In genomic region chr4:155403886-155404285, GRCh38 we compare ENCODE assay signal across 8 cellular contexts. TPM values are rescaled to one million over a fixed set of nuclear protein-coding genes. Genes with fewer than 3 reads are reported as not detected.
A peak's percentile ranks its signal among the peaks of the same experiment; 100 is the strongest.
DNase-seq lines count a peak whose midpoint lies in the region; ATAC-seq and TF ChIP-seq lines count a peak whose summit lies in the region.

No MANE protein-coding gene starts in this region.

- H3K36me3 ChIP-seq in liver (ENCODE audit: control insufficient read depth in 4 of 4, insufficient read depth in 3 of 4, low read depth in 1 of 4, low read length in 3 of 4): no peaks in the 10 kb centered on the region

- H3K27ac Mint-ChIP-seq in Calu3 (ENCODE audit: unreplicated experiment): no peak overlapping the region

- H3K4me1 ChIP-seq in liver (ENCODE audit: control insufficient read depth in 4 of 4, insufficient read depth in 4 of 4, low read length in 3 of 4): no peaks in the 10 kb centered on the region

- BruUV-seq in Calu3 (replicated peaks; lab: Mats Ljungman, UMichigan): no TSS peak

- intact Hi-C loops in Calu3 (cut with micrococcal nuclease; ENCODE audit: unreplicated experiment) (loop anchor here (1.0 to 2.0 kb wide), 2 partner anchors 383 to 549 kb away; partner anchors contain the start of gene CTSO), left colon (cut with DNase I, micrococcal nuclease) (loop anchor here in 1 of 2 donors (10.0 kb wide), 1 partner anchor 551 kb away; the partner anchor contains the start of gene CTSO)

- no peak overlapping the region for H3K27ac ChIP-seq in liver (ENCODE audit: low read depth in 1 of 2, low read length in 2 of 2)

- no peak overlapping the region for H3K9ac ChIP-seq in liver (ENCODE audit: low read depth in 1 of 2, low read length in 2 of 2)

- DNase-seq in Calu3: no peak
- peak; percentile 43 for DNase-seq in M059J (ENCODE audit: low read depth)
- DNase-seq in astrocyte of the cerebellum (ENCODE audit: low read depth): peak; percentile 27
- no peak for DNase-seq in OCI-M2 (lab: John Stamatoyannopoulos, UW; ENCODE audit: unreplicated experiment)
- no peak for DNase-seq in activated CD4-positive, alpha-beta T cell treated with anti-CD3 and anti-CD28 coated beads, Interleukin-2, amount 50 U/mL, for 1 hour
- DNase-seq in left colon: no peak

- H3K27me3 Mint-ChIP-seq in Calu3 (ENCODE audit: unreplicated experiment): no peaks in the 10 kb centered on the region

- H3K4me3 ChIP-seq in astrocyte of the cerebellum (ENCODE audit: low read depth, low read length): no peak overlapping the region
- no peak overlapping the region for H3K4me3 ChIP-seq in liver (ENCODE audit: low read depth in 1 of 3, low read length in 3 of 3)

- 15% methylated on average over 4 of the region's 4 CpGs for WGBS in liver

- H3K9me3 Mint-ChIP-seq in Calu3 (ENCODE audit: low read depth, unreplicated experiment): no peaks in the 10 kb centered on the region

- H3K27me3 ChIP-seq in liver (ENCODE audit: control insufficient read depth in 4 of 4, insufficient read depth in 4 of 4, low read length in 3 of 4): no peaks in the 10 kb centered on the region

- CTCF ChIA-PET in Calu3 (lab: Charles Lee): interaction anchor here (0.9 to 1.0 kb wide), 2 partner anchors 384 to 549 kb away, joined by 3 read pairs; partner anchors contain the start of gene CTSO

- H3K4me3 Mint-ChIP-seq in Calu3 (ENCODE audit: low read depth, unreplicated experiment): no peak overlapping the region

- peak; percentile 66 to 68 for TF ChIP-seq RAD21 in liver (IDR thresholded peaks at IDR 0.05)

- TF ChIP-seq CTCF in Calu3 (IDR thresholded peaks at IDR 0.05; ENCODE audit: unreplicated experiment) (peak; percentile 28), astrocyte of the cerebellum (IDR thresholded peaks at IDR 0.05; ENCODE audit: low read depth, low read length, missing control alignments) (no peak), liver (IDR thresholded peaks at IDR 0.05; ENCODE audit: low read depth, low read length, missing input control) (peak; percentile 9)

- in situ Hi-C loops in astrocyte of the cerebellum (cut with HindIII; ENCODE audit: low sequenced_read_pairs): no loop called here

- H3K36me3 Mint-ChIP-seq in Calu3 (ENCODE audit: insufficient read depth, unreplicated experiment): no peaks in the 10 kb centered on the region

- H3K9me3 ChIP-seq in liver (ENCODE audit: control insufficient read depth in 4 of 4, low read length in 3 of 4): no peaks in the 10 kb centered on the region

- peaks cover 19% of the 10 kb centered on the region for H3K4me1 Mint-ChIP-seq in Calu3 (ENCODE audit: low read depth, unreplicated experiment)

- ATAC-seq in HG03159 (IDR thresholded peaks at IDR 0.05; ENCODE audit: unreplicated experiment) (no peak), left colon (no peak)

TF ChIP-seq in liver, 16 proteins besides CTCF, POLR2A, EP300 and RAD21:
- TF ChIP-seq MAX (IDR thresholded peaks at IDR 0.05): no peak
- no peak for TF ChIP-seq ZBTB33 (IDR thresholded peaks at IDR 0.05)
- TF ChIP-seq HNF4G (IDR thresholded peaks at IDR 0.05): no peak
- no peak for TF ChIP-seq YY1 (IDR thresholded peaks at IDR 0.05)
- no peak for TF ChIP-seq FOXA2 (IDR thresholded peaks at IDR 0.05)
- no peak for TF ChIP-seq EGR1 (IDR thresholded peaks at IDR 0.05; ENCODE audit: low read depth in 2 of 2)
- no peak for TF ChIP-seq JUND (IDR thresholded peaks at IDR 0.05)
- no peak for TF ChIP-seq TAF1 (conservative IDR thresholded peaks at IDR 0.05)
- TF ChIP-seq REST (IDR thresholded peaks at IDR 0.05): no peak
- TF ChIP-seq HNF4A (conservative IDR thresholded peaks at IDR 0.05): no peak

RNA-seq across cellular contexts. Expression of gene MAP9, which starts 27.1 kb away (rescaled TPM):
- 9.4 and 10.3 TPM in 2 replicates for total RNA-seq in Calu3 (2022)
- 6.7 and 10.7 TPM in 2 replicates for total RNA-seq in M059J (2014; rRNA removed; shearing (Covaris generic))
- 1 to 10 TPM in 1 of 2 donors, under 1 TPM in 1; 0.50 to 2.0 TPM for total RNA-seq in liver
- 1 to 10 TPM in 1 of 2 donors, under 1 TPM in 1; 0.14 to 1.0 TPM for polyA plus RNA-seq in liver
- 1 to 10 TPM; 1.0 to 3.7 TPM for total RNA-seq in left colon

Comparison
In these comparisons a context has a peak if more than half of its experiments do, and no peak if none do; other contexts are left out.
1. DNase-seq: peak in M059J (single experiment) and astrocyte of the cerebellum (single experiment); none in Calu3 (single experiment), OCI-M2 (single experiment), activated CD4-positive, alpha-beta T cell treated with anti-CD3 and anti-CD28 coated beads, Interleukin-2, amount 50 U/mL, for 1 hour (single experiment) and left colon (0 of 2).